In the genomic region with DNA sequence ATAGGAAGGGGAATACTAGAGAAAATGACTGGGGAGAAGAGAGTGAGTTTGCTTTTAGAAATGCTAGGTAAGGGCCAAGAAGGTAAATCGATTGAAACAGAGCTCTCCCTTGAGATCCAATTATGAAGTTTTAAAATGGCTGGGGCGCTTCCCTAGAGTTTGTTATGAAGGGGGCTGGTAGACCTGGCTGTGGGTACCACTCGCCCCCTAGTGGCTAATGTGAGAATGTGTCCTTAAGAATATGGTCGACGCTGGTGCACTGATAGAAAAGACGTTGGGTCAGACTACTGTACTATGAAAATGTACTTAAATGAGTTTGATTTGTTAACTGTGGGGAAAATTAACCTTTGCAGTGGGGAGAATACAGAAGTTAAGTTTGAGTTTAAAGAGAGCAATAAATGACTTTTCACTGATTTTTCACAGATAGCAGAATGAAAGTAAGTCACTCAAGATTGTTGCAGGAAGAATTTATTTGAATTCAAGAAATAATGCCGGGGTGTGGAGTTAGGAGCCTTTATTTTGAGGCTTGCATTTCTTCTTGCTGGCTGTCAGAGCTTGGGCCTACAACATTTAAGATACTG, we compare ENCODE assay signal across 8 cellular contexts. TPM values are rescaled to one million over a fixed set of nuclear protein-coding genes. Genes with fewer than 3 reads are reported as not detected.
DNase-seq lines count a peak whose midpoint lies in the region; ATAC-seq and TF ChIP-seq lines count a peak whose summit lies in the region.

No MANE protein-coding gene starts in this region.

- H3K4me3 Mint-ChIP-seq in CD14-positive monocyte, result no peak overlapping the region

- TF ChIP-seq CTCF in CD14-positive monocyte (IDR thresholded peaks at IDR 0.05) (peak; percentile 90), VCaP (conservative IDR thresholded peaks at IDR 0.05) (peak; percentile 94), coronary artery (IDR thresholded peaks at IDR 0.05) (peak; percentile 72)

- peaks cover 0 to 2% (median 2%) of the 10 kb centered on the region in 3 donors for H3K27me3 Mint-ChIP-seq in CD14-positive monocyte (ENCODE audit: low read depth in 3 of 3)

- H3K4me1 Mint-ChIP-seq in CD14-positive monocyte, result no peaks in the 10 kb centered on the region

- H3K36me3 Mint-ChIP-seq in CD14-positive monocyte, result no peaks in the 10 kb centered on the region

- H3K27ac ChIP-seq in VCaP, result peak overlapping the region; percentile 25; the same call in 1 of the 2 replicates
- no peak overlapping the region for H3K27ac ChIP-seq in coronary artery

- H3K9me3 Mint-ChIP-seq in CD14-positive monocyte, result no peaks in the 10 kb centered on the region

- intact Hi-C loops in CD14-positive monocyte (cut with micrococcal nuclease), result no loop called here

- H3K27ac Mint-ChIP-seq in CD14-positive monocyte, result no peak overlapping the region

- H3K4me3 ChIP-seq in coronary artery, result peak overlapping the region; percentile 44

- ATAC-seq in GM19043 (IDR thresholded peaks at IDR 0.05; ENCODE audit: low read depth, unreplicated experiment) (peak; percentile 94), HG03159 (IDR thresholded peaks at IDR 0.05; ENCODE audit: unreplicated experiment) (peak; percentile 87)

- no peak for DNase-seq in CD14-positive monocyte (ENCODE audit: low spot score)
- DNase-seq in NCI-H2171 treated with DMSO at 0.1 percent for 48 hours (lab: John Stamatoyannopoulos, UW), result peak; percentile 100
- no peak for DNase-seq in coronary artery (ENCODE audit: low spot score)
- peak; percentile 80 for DNase-seq in lung microvascular endothelial cell (ENCODE audit: low read depth in 2 of 2)
- peak; percentile 1 to 7 for DNase-seq in stimulated activated CD8-positive, alpha-beta memory T cell treated with anti-CD3 and anti-CD28 coated beads, Interleukin-2, amount 100 ng/mL, for 48 hours (ENCODE audit: low read depth in 2 of 2)

RNA-seq across cellular contexts. Expression of a gene that starts 9.2 kb away (rescaled TPM):
- not detected for polyA plus RNA-seq in CD14-positive monocyte
- total RNA-seq in lung microvascular endothelial cell, result not detected in 2 replicates

RNA-seq across cellular contexts. Expression of a gene that starts 42.5 kb away (rescaled TPM):
- polyA plus RNA-seq in CD14-positive monocyte, result not detected
- total RNA-seq in lung microvascular endothelial cell, result 4.8 and 9.1 TPM in 2 replicates

RNA-seq across cellular contexts. Expression of a gene that starts 45.0 kb away (rescaled TPM):
- polyA plus RNA-seq in CD14-positive monocyte, result not detected
- not detected in 2 replicates for total RNA-seq in lung microvascular endothelial cell

Comparison
In these comparisons a context has a peak if more than half of its experiments do, and no peak if none do; other contexts are left out.
1. DNase-seq: peak in NCI-H2171 treated with DMSO at 0.1 percent for 48 hours (single experiment), lung microvascular endothelial cell (2 of 2) and stimulated activated CD8-positive, alpha-beta memory T cell treated with anti-CD3 and anti-CD28 coated beads, Interleukin-2, amount 100 ng/mL, for 48 hours (2 of 2); none in CD14-positive monocyte (single experiment) and coronary artery (single experiment).
2. Peak in every context shown above with its lines, with median percentiles within 50 percentile points of each other: CTCF ChIP-seq.